8 cellular contexts compared by ENCODE assay signal in the genomic region with DNA sequence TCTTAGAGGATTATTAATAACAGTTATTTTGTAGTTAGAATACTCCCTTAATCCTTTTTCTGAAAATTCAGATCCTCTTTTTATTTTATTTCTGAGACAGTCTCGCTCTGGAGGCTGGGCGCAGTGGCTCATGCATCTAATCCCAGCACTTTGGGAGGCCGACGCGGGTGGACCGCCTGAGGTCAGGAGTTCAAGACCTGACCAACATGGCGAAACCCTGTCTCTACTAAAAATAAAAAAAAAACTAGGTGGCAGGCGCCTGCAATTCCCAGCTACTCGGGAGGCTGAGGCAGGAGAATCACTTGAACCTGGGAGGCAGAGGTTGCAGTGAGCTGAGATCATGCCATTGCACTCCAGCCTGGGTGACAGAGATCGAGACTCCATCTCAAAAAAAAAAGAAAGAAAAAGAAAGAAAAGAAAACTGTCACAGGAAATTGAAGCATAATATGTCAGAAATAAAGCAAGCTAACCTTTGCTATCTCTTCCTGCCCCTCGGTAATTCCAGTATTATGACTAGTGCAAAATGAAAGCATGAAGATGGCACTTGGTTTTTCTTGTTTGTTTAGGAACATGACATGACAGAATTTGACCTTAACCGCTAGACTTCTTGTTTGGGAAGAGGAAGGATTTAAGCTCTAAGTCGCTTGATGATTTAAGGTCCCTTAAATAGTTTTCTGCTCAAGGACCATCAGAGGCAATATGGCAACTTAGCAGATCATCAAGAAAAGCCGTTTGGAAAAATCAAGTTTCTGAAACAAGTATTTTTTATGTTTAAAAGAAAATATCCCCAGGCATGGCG. TPM values are rescaled to one million over a fixed set of nuclear protein-coding genes. Genes with fewer than 3 reads are reported as not detected.
DNase-seq lines count a peak whose midpoint lies in the region; ATAC-seq, FAIRE-seq and TF ChIP-seq lines count a peak whose summit lies in the region.

No MANE protein-coding gene starts in this region.

- H3K9me3 ChIP-seq in BLaER1 = no peaks in the 10 kb centered on the region
- H3K9me3 ChIP-seq in GM12878 (replicated peaks; ENCODE audit: control insufficient read depth, insufficient read depth, low read length) = no peaks in the 10 kb centered on the region
- no peaks in the 10 kb centered on the region for H3K9me3 ChIP-seq in mucosa of stomach (ENCODE audit: control insufficient read depth, low read length)

- no peak for TF ChIP-seq CTCF in GM12878 (IDR thresholded peaks at IDR 0.05 in 2 of 3, conservative IDR thresholded peaks at IDR 0.05 in 1 of 3; ENCODE audit: control insufficient read depth in 2 of 3, extremely low read depth in 1 of 3, insufficient read depth in 1 of 3, low read depth in 3 of 3, low read length in 3 of 3)

- RAD21 ChIA-PET in GM12878 (lab: Charles Lee; ENCODE audit: unreplicated experiment) = interaction anchor here (0.6 to 3.7 kb wide), 10 partner anchors 10 to 289 kb away, joined by 3 to 157 read pairs (median 3); partner anchors contain the start of genes CEP250, PHF20 and SCAND1

- H3K27ac ChIP-seq in BLaER1 (peak overlapping the region; percentile 100), GM12878 (ENCODE audit: control insufficient read depth, insufficient read depth) (peak overlapping the region; percentile 99)

- peaks cover 46% of the 10 kb centered on the region for H3K79me2 ChIP-seq in GM12878 (ENCODE audit: control insufficient read depth, insufficient read depth, low read length)

- peak overlapping the region; percentile 99 for H3K9ac ChIP-seq in BLaER1
- H3K9ac ChIP-seq in GM12878 (ENCODE audit: control insufficient read depth, insufficient read depth, low read length) = peak overlapping the region; percentile 100
- peak overlapping the region; percentile 100 for H3K9ac ChIP-seq in mucosa of stomach (ENCODE audit: low read length)

- intact Hi-C loops in GM12878 (cut with micrococcal nuclease; ENCODE audit: unreplicated experiment) = loop anchor here (2.0 to 10.0 kb wide), 3 partner anchors 79 to 1351 kb away; partner anchors contain the start of genes CPNE1, RBL1, RBM12 and SCAND1

- H3K4me2 ChIP-seq in BLaER1 (peak overlapping the region; percentile 91), GM12878 (ENCODE audit: control insufficient read depth, insufficient read depth) (peak overlapping the region; percentile 51)

- TF ChIP-seq EP300 in GM12878 (IDR thresholded peaks at IDR 0.05; ENCODE audit: borderline replicate concordance in 1 of 2, control insufficient read depth in 1 of 2, low read depth in 2 of 2, low read length in 2 of 2) = no peak

- H3K4me3 ChIP-seq in BLaER1 (peak overlapping the region; percentile 77), GM12878 (peak overlapping the region; percentile 80), mucosa of stomach (ENCODE audit: low read length) (peak overlapping the region; percentile 62)

- no peak for TF ChIP-seq RAD21 in GM12878 (IDR thresholded peaks at IDR 0.05; ENCODE audit: insufficient read depth, low read depth, low read length)

- H3K36me3 ChIP-seq in BLaER1 (peaks cover 18% of the 10 kb centered on the region), GM12878 (ENCODE audit: control insufficient read depth in 2 of 2, insufficient read depth in 2 of 2, low read length in 1 of 2) (peaks cover 2 to 5% of the 10 kb centered on the region in 2 experiments; a peak in 3 of 4 replicates), mucosa of stomach (ENCODE audit: control insufficient read depth, insufficient read depth, low read length) (peaks cover 3% of the 10 kb centered on the region)

- H4K20me1 ChIP-seq in BLaER1 (peaks cover 25% of the 10 kb centered on the region), GM12878 (ENCODE audit: control insufficient read depth, insufficient read depth) (peaks cover 3% of the 10 kb centered on the region; the same call in 1 of the 2 replicates)

- ATAC-seq in GM12878 (no peak), left lobe of liver (no peak)

- H3K4me1 ChIP-seq in BLaER1 = peaks cover 33% of the 10 kb centered on the region
- H3K4me1 ChIP-seq in GM12878 (ENCODE audit: control insufficient read depth, insufficient read depth, low read length) = peaks cover 5% of the 10 kb centered on the region
- peaks cover 26% of the 10 kb centered on the region for H3K4me1 ChIP-seq in mucosa of stomach (ENCODE audit: control insufficient read depth, insufficient read depth, low read length)

- H3K27me3 ChIP-seq in BLaER1 = no peaks in the 10 kb centered on the region
- no peaks in the 10 kb centered on the region for H3K27me3 ChIP-seq in GM12878 (replicated peaks in 1 of 2; ENCODE audit: control insufficient read depth in 2 of 2, insufficient read depth in 2 of 2, low read length in 1 of 2)
- no peaks in the 10 kb centered on the region for H3K27me3 ChIP-seq in mucosa of stomach (ENCODE audit: control insufficient read depth, insufficient read depth, low read length)

- POLR2A ChIA-PET in GM12878 (lab: Charles Lee) = interaction anchor here (0.6 to 6.9 kb wide), 16 partner anchors 9 to 253 kb away, joined by 3 to 214 read pairs (median 10); partner anchors contain the start of genes NFS1, PHF20, ROMO1 and SCAND1

- BruUV-seq in GM12878 (replicated peaks; lab: Mats Ljungman, UMichigan) = no TSS peak

- DNase-seq in M059J (ENCODE audit: low read depth) (peak; percentile 29), GM12878 (ENCODE audit: low read depth, low spot score) (no peak), left lobe of liver (ENCODE audit: low spot score) (no peak), DMS153 treated with DMSO at 0.1 percent for 48 hours (lab: John Stamatoyannopoulos, UW; ENCODE audit: unreplicated experiment) (no peak), NCI-H2196 (lab: John Stamatoyannopoulos, UW; ENCODE audit: unreplicated experiment) (no peak)
- DNase-seq in activated CD4-positive, CD25-positive, alpha-beta regulatory T cell treated with anti-CD3 and anti-CD28 coated beads, Interleukin-2, amount 50 U/mL, for 72 hours = no peak

- CTCF ChIA-PET in GM12878 (lab: Yijun Ruan, JAX) = interaction anchor here (0.5 to 7.6 kb wide), 8 partner anchors 11 to 210 kb away, joined by 3 to 69 read pairs (median 4); partner anchors contain the start of genes PHF20 and SCAND1

- in situ Hi-C loops in GM12878 (cut with MboI) = no loop called here

- peak; percentile 64 for FAIRE-seq in GM12878 (lab: Jason Lieb, UNC)

- peak overlapping the region; percentile 59 for H2AFZ ChIP-seq in GM12878 (ENCODE audit: control insufficient read depth, low read depth, low read length)

- 6% methylated on average over 15 of the region's 15 CpGs for WGBS in GM12878 (ENCODE audit: insufficient coverage, insufficient replicate concordance, low lambda C conversion rate, missing lambda C conversion rate)

- SMC1A ChIA-PET in GM12878 (lab: Charles Lee; ENCODE audit: uncharacterized antibody, unreplicated experiment) = interaction anchor here (0.6 to 7.1 kb wide), 16 partner anchors 9 to 287 kb away, joined by 3 to 151 read pairs (median 4); partner anchors contain the start of genes PHF20, SCAND1 and SPAG4

- TF ChIP-seq POLR2A in GM12878 (IDR thresholded peaks at IDR 0.05; ENCODE audit: low read depth, low read length) = no peak

RNA-seq across cellular contexts. Expression of gene RBM39, which starts 1.8 kb away (rescaled TPM):
- 139 and 201 TPM in 2 replicates for total RNA-seq in M059J (2014; rRNA removed; shearing (Covaris generic))
- 1,290 and 1,415 TPM in 2 replicates for total RNA-seq in GM12878 (2013; cell fraction: nucleolus; rRNA removed)
- total RNA-seq in GM12878 (2014; rRNA removed) (261 and 305 TPM in 2 replicates), GM12878 (2014; rRNA removed; fragmentation: Illumina TruSeq; extraction: Trizol) (280 and 283 TPM in 2 replicates), GM12878 (2021) (188 and 216 TPM in 2 replicates), left lobe of liver (102 TPM)
- polyA plus RNA-seq in GM12878 (2011; ENCODE audit: low read depth) = 205 TPM
- polyA plus RNA-seq in GM12878 (2011; rRNA removed) (248 and 261 TPM in 2 replicates), GM12878 (2014; fragmentation: Illumina TruSeq; extraction: Trizol) (205 and 235 TPM in 2 replicates), GM12878 (2014; fragmentation: Nextera tagmentation; extraction: Ambion mirVana) (100 to 1,000 TPM; 135 to 150 TPM), GM12878 (2014; rRNA removed) (163 and 180 TPM in 2 replicates), GM12878 (2016; fragmentation: Nextera tagmentation; extraction: Ambion mirVana) (100 to 1,000 TPM; 219 to 232 TPM)
- polyA plus RNA-seq in GM12878 (2011; cell fraction: cytosol; rRNA removed) = 74.5 and 95.9 TPM in 2 replicates
- polyA plus RNA-seq in GM12878 (2011; cell fraction: nucleus; rRNA removed) = 645 and 683 TPM in 2 replicates
- 233 and 286 TPM in 2 replicates for polyA plus RNA-seq in GM12878 (2012)
- polyA minus RNA-seq in GM12878 (2011; rRNA and poly(A)+ RNA removed) = 139 and 204 TPM in 2 replicates
- 50.1 and 57.2 TPM in 2 replicates for polyA minus RNA-seq in GM12878 (2011; cell fraction: cytosol; rRNA and poly(A)+ RNA removed)
- 246 and 301 TPM in 2 replicates for polyA minus RNA-seq in GM12878 (2011; cell fraction: nucleus; rRNA and poly(A)+ RNA removed)

RNA-seq across cellular contexts. Expression of gene PHF20, which starts 27.9 kb away (rescaled TPM):
- total RNA-seq in M059J (2014; rRNA removed; shearing (Covaris generic)) = 23.4 and 57.6 TPM in 2 replicates
- 74.8 and 82.6 TPM in 2 replicates for total RNA-seq in GM12878 (2013; cell fraction: nucleolus; rRNA removed)
- total RNA-seq in GM12878 (2014; rRNA removed) = 35.5 and 44.0 TPM in 2 replicates
- 45.0 and 45.1 TPM in 2 replicates for total RNA-seq in GM12878 (2014; rRNA removed; fragmentation: Illumina TruSeq; extraction: Trizol)
- total RNA-seq in GM12878 (2021) = 41.7 and 49.0 TPM in 2 replicates
- 42.5 TPM for polyA plus RNA-seq in GM12878 (2011; ENCODE audit: low read depth)
- 31.6 and 43.4 TPM in 2 replicates for polyA plus RNA-seq in GM12878 (2011; rRNA removed)
- polyA plus RNA-seq in GM12878 (2011; cell fraction: cytosol; rRNA removed) = 25.0 and 30.3 TPM in 2 replicates
- 37.1 and 53.9 TPM in 2 replicates for polyA plus RNA-seq in GM12878 (2011; cell fraction: nucleus; rRNA removed)
- 38.7 and 45.3 TPM in 2 replicates for polyA plus RNA-seq in GM12878 (2012)
- polyA plus RNA-seq in GM12878 (2014; fragmentation: Illumina TruSeq; extraction: Trizol) = 48.5 and 52.0 TPM in 2 replicates
- 10 to 100 TPM; 90.7 to 91.2 TPM for polyA plus RNA-seq in GM12878 (2014; fragmentation: Nextera tagmentation; extraction: Ambion mirVana)
- polyA plus RNA-seq in GM12878 (2014; rRNA removed) = 44.9 TPM in 2 replicates
- 10 to 100 TPM; 53.1 to 53.5 TPM for polyA plus RNA-seq in GM12878 (2016; fragmentation: Nextera tagmentation; extraction: Ambion mirVana)
- polyA minus RNA-seq in GM12878 (2011; rRNA and poly(A)+ RNA removed) = 46.9 and 55.6 TPM in 2 replicates
- polyA minus RNA-seq in GM12878 (2011; cell fraction: cytosol; rRNA and poly(A)+ RNA removed) = 14.4 and 18.6 TPM in 2 replicates
- 23.5 and 48.9 TPM in 2 replicates for polyA minus RNA-seq in GM12878 (2011; cell fraction: nucleus; rRNA and poly(A)+ RNA removed)
- 11.4 TPM for total RNA-seq in left lobe of liver

RNA-seq across cellular contexts. Expression of gene ROMO1, which starts 44.7 kb away (rescaled TPM):
- total RNA-seq in M059J (2014; rRNA removed; shearing (Covaris generic)) = 667 and 778 TPM in 2 replicates
- 3.6 and 6.1 TPM in 2 replicates for total RNA-seq in GM12878 (2013; cell fraction: nucleolus; rRNA removed)
- total RNA-seq in GM12878 (2014; rRNA removed) (319 and 354 TPM in 2 replicates), GM12878 (2014; rRNA removed; fragmentation: Illumina TruSeq; extraction: Trizol) (50.9 and 66.5 TPM in 2 replicates), GM12878 (2021) (154 and 161 TPM in 2 replicates), left lobe of liver (103 TPM)
- polyA plus RNA-seq in GM12878 (2011; ENCODE audit: low read depth) = 238 TPM
- polyA plus RNA-seq in GM12878 (2011; rRNA removed) (50.2 and 103 TPM in 2 replicates), GM12878 (2014; fragmentation: Illumina TruSeq; extraction: Trizol) (3.7 and 23.2 TPM in 2 replicates), GM12878 (2014; fragmentation: Nextera tagmentation; extraction: Ambion mirVana) (100 to 1,000 TPM; 565 to 631 TPM), GM12878 (2014; rRNA removed) (349 and 538 TPM in 2 replicates), GM12878 (2016; fragmentation: Nextera tagmentation; extraction: Ambion mirVana) (100 to 1,000 TPM; 502 to 547 TPM)
- polyA plus RNA-seq in GM12878 (2011; cell fraction: cytosol; rRNA removed) = 335 and 406 TPM in 2 replicates
- 128 and 138 TPM in 2 replicates for polyA plus RNA-seq in GM12878 (2011; cell fraction: nucleus; rRNA removed)
- polyA plus RNA-seq in GM12878 (2012) = 209 and 246 TPM in 2 replicates
- polyA minus RNA-seq in GM12878 (2011; rRNA and poly(A)+ RNA removed) = 14.2 and 36.2 TPM in 2 replicates
- 25.7 and 29.7 TPM in 2 replicates for polyA minus RNA-seq in GM12878 (2011; cell fraction: cytosol; rRNA and poly(A)+ RNA removed)
- polyA minus RNA-seq in GM12878 (2011; cell fraction: nucleus; rRNA and poly(A)+ RNA removed) = 11.8 and 20.9 TPM in 2 replicates

RNA-seq across cellular contexts. Expression of gene NFS1, which starts 44.7 kb away (rescaled TPM):
- total RNA-seq in M059J (2014; rRNA removed; shearing (Covaris generic)) = 31.0 and 69.7 TPM in 2 replicates
- total RNA-seq in GM12878 (2013; cell fraction: nucleolus; rRNA removed) = 33.5 and 39.1 TPM in 2 replicates
- total RNA-seq in GM12878 (2014; rRNA removed) = 36.9 and 46.6 TPM in 2 replicates
- total RNA-seq in GM12878 (2014; rRNA removed; fragmentation: Illumina TruSeq; extraction: Trizol) = 26.9 and 28.2 TPM in 2 replicates
- 40.2 and 41.0 TPM in 2 replicates for total RNA-seq in GM12878 (2021)
- 28.4 TPM for polyA plus RNA-seq in GM12878 (2011; ENCODE audit: low read depth)
- polyA plus RNA-seq in GM12878 (2011; rRNA removed) = 55.3 and 62.9 TPM in 2 replicates
- polyA plus RNA-seq in GM12878 (2011; cell fraction: cytosol; rRNA removed) = 66.6 and 112 TPM in 2 replicates
- polyA plus RNA-seq in GM12878 (2011; cell fraction: nucleus; rRNA removed) = 77.6 and 111 TPM in 2 replicates
- polyA plus RNA-seq in GM12878 (2012) = 19.9 and 31.2 TPM in 2 replicates
- polyA plus RNA-seq in GM12878 (2014; fragmentation: Illumina TruSeq; extraction: Trizol) = 32.3 and 34.4 TPM in 2 replicates
- polyA plus RNA-seq in GM12878 (2014; fragmentation: Nextera tagmentation; extraction: Ambion mirVana) = 10 to 100 TPM in 1 of 2 experiments, 1 to 10 TPM in 1; 9.2 to 17.8 TPM
- polyA plus RNA-seq in GM12878 (2014; rRNA removed) = 69.2 and 74.1 TPM in 2 replicates
- polyA plus RNA-seq in GM12878 (2016; fragmentation: Nextera tagmentation; extraction: Ambion mirVana) = 10 to 100 TPM; 41.1 to 45.0 TPM
- 43.2 and 49.5 TPM in 2 replicates for polyA minus RNA-seq in GM12878 (2011; rRNA and poly(A)+ RNA removed)
- polyA minus RNA-seq in GM12878 (2011; cell fraction: cytosol; rRNA and poly(A)+ RNA removed) = 9.8 and 15.6 TPM in 2 replicates
- polyA minus RNA-seq in GM12878 (2011; cell fraction: nucleus; rRNA and poly(A)+ RNA removed) = 8.1 and 15.0 TPM in 2 replicates
- 60.9 TPM for total RNA-seq in left lobe of liver
